8 cellular contexts compared by ENCODE assay signal in genomic region chr18:76450452-76450851, GRCh38. TPM values are rescaled to one million over a fixed set of nuclear protein-coding genes. Genes with fewer than 3 reads are reported as not detected.
A peak's percentile ranks its signal among the peaks of the same experiment; 100 is the strongest.
DNase-seq lines count a peak whose midpoint lies in the region; ATAC-seq and TF ChIP-seq lines count a peak whose summit lies in the region.

No MANE protein-coding gene starts in this region.

- H3K4me1 Mint-ChIP-seq in stimulated activated memory B cell treated with anti-CD40 and anti-IgM and Interleukin-4, amounts not matched to agents 10 μg/mL and 1 μg/mL and 100 μg/mL, for 72 hours = peaks cover 34% of the 10 kb centered on the region

- H3K9me3 ChIP-seq in adrenal gland (replicated peaks in 1 of 3) (no peaks in the 10 kb centered on the region), iPS-18c (ENCODE audit: control insufficient read depth, insufficient read depth, low read length) (no peaks in the 10 kb centered on the region)

- peak; percentile 7 for DNase-seq in HT-29 (ENCODE audit: low spot score)
- peak in 3 of 7 donors; percentile 9 to 51 (median 19) for DNase-seq in adrenal gland
- DNase-seq in putamen (ENCODE audit: low spot score) = no peak

- H3K27me3 ChIP-seq in adrenal gland = no peaks in the 10 kb centered on the region

- no peaks in the 10 kb centered on the region for H3K9me3 Mint-ChIP-seq in stimulated activated memory B cell treated with anti-CD40 and anti-IgM and Interleukin-4, amounts not matched to agents 10 μg/mL and 1 μg/mL and 100 μg/mL, for 72 hours

- intact Hi-C loops in adrenal gland (cut with DNase I) = no loop called here

- H3K36me3 ChIP-seq in adrenal gland (replicated peaks in 1 of 2) = no peaks in the 10 kb centered on the region

- TF ChIP-seq POLR2A in adrenal gland (IDR thresholded peaks at IDR 0.05) = no peak

- TF ChIP-seq CTCF in adrenal gland (IDR thresholded peaks at IDR 0.05) = no peak

- H3K27me3 Mint-ChIP-seq in stimulated activated memory B cell treated with anti-CD40 and anti-IgM and Interleukin-4, amounts not matched to agents 10 μg/mL and 1 μg/mL and 100 μg/mL, for 72 hours = peaks cover 18% of the 10 kb centered on the region

- WGBS in adrenal gland, 4 donors = 8 to 13% (median 11%) methylated on average over 10 of the region's 10 CpGs

- H3K4me3 ChIP-seq in adrenal gland = peak overlapping the region in 3 of 4 donors; percentile 38 to 54 (median 50)
- peak overlapping the region; percentile 32; the same call in 1 of the 2 replicates for H3K4me3 ChIP-seq in iPS-18c (ENCODE audit: insufficient read depth, low read depth, low read length)

- H3K4me3 Mint-ChIP-seq in stimulated activated memory B cell treated with anti-CD40 and anti-IgM and Interleukin-4, amounts not matched to agents 10 μg/mL and 1 μg/mL and 100 μg/mL, for 72 hours = peak overlapping the region; percentile 77

- H3K27ac Mint-ChIP-seq in stimulated activated memory B cell treated with anti-CD40 and anti-IgM and Interleukin-4, amounts not matched to agents 10 μg/mL and 1 μg/mL and 100 μg/mL, for 72 hours = peak overlapping the region; percentile 50

- H3K27ac ChIP-seq in adrenal gland = peak overlapping the region; percentile 61 to 93 (median 85)

- ATAC-seq in stimulated activated memory B cell treated with anti-CD40 and anti-IgM and Interleukin-4, amounts not matched to agents 10 μg/mL and 1 μg/mL and 100 μg/mL, for 72 hours = no peak
- ATAC-seq in HG03521 (IDR thresholded peaks at IDR 0.05; ENCODE audit: unreplicated experiment) (no peak), HG02759 (IDR thresholded peaks at IDR 0.05; ENCODE audit: unreplicated experiment) (no peak), HG03159 (IDR thresholded peaks at IDR 0.05; ENCODE audit: unreplicated experiment) (no peak)

- peaks cover 5% of the 10 kb centered on the region for H3K36me3 Mint-ChIP-seq in stimulated activated memory B cell treated with anti-CD40 and anti-IgM and Interleukin-4, amounts not matched to agents 10 μg/mL and 1 μg/mL and 100 μg/mL, for 72 hours

- peaks cover 49 to 80% of the 10 kb centered on the region in 2 donors for H3K4me1 ChIP-seq in adrenal gland (replicated peaks in 1 of 2)

RNA-seq across cellular contexts. Expression of gene ZNF516, which starts 44.6 kb away (rescaled TPM):
- 8.1 and 10.4 TPM in 2 replicates for total RNA-seq in HT-29 (2014; rRNA removed; shearing (Covaris generic))
- 10 to 100 TPM; 23.8 to 60.1 (median 36.2) TPM for total RNA-seq in adrenal gland
- 10 to 100 TPM in 2 of 3 donors, 1 to 10 TPM in 1; 8.6 to 18.0 (median 15.0) TPM for polyA plus RNA-seq in adrenal gland
